Comparison of ENCODE assay signal across 8 cellular contexts in genomic region chr14:59275668-59276067, GRCh38.
DNase-seq lines count a peak whose midpoint lies in the region; ATAC-seq, FAIRE-seq and TF ChIP-seq lines count a peak whose summit lies in the region.

No MANE protein-coding gene starts in this region.

- H3K4me1 ChIP-seq in pancreas, result peaks cover 0 to 14% (median 11%) of the 10 kb centered on the region in 3 donors

- H3K4me3 ChIP-seq in HFF-Myc (replicated peaks; ENCODE audit: low read depth, low read length), result no peak overlapping the region
- H3K4me3 ChIP-seq in pancreas, result no peak overlapping the region

- H3K4me3 Mint-ChIP-seq in chondrocyte (ENCODE audit: unreplicated experiment), result no peak overlapping the region

- peak; percentile 87 for ATAC-seq in GM18511 (IDR thresholded peaks at IDR 0.05; ENCODE audit: unreplicated experiment)
- ATAC-seq in pancreas, result peak; percentile 86 to 93 (median 87)

- intact Hi-C loops in pancreas (cut with DNase I), result no loop called here

- no peaks in the 10 kb centered on the region for H3K36me3 Mint-ChIP-seq in chondrocyte (ENCODE audit: low read depth)

- peak overlapping the region; percentile 90 for H3K27ac Mint-ChIP-seq in chondrocyte (ENCODE audit: unreplicated experiment)

- no peaks in the 10 kb centered on the region for H3K9me3 Mint-ChIP-seq in chondrocyte (ENCODE audit: low read depth)

- no peaks in the 10 kb centered on the region for H3K9me3 ChIP-seq in pancreas

- H3K27ac ChIP-seq in pancreas, result peak overlapping the region in 2 of 4 donors; percentile 51 to 59

- H3K27me3 Mint-ChIP-seq in chondrocyte (ENCODE audit: low read depth), result no peaks in the 10 kb centered on the region

- peaks cover 75% of the 10 kb centered on the region for H3K4me1 Mint-ChIP-seq in chondrocyte (ENCODE audit: low read depth)

- TF ChIP-seq CTCF in HFF-Myc (IDR thresholded peaks at IDR 0.05; ENCODE audit: low read depth, low read length, missing control alignments) (no peak), chondrocyte (IDR thresholded peaks at IDR 0.05) (no peak), pancreas (IDR thresholded peaks at IDR 0.05) (no peak)

- DNase-seq in HFF-Myc (ENCODE audit: extremely low read depth, low read depth) (peak; percentile 68), NCI-H2029 (lab: John Stamatoyannopoulos, UW) (peak; percentile 65), chondrocyte (ENCODE audit: low spot score) (no peak), pancreas (no peak), ecto neural progenitor cell (ENCODE audit: low spot score) (no peak), SHP77 (lab: John Stamatoyannopoulos, UW) (no peak), NCI-H774 (lab: John Stamatoyannopoulos, UW) (no peak)

- no peaks in the 10 kb centered on the region for H3K36me3 ChIP-seq in pancreas

- no peaks in the 10 kb centered on the region for H3K27me3 ChIP-seq in pancreas

- no peak for FAIRE-seq in pancreas (lab: Jason Lieb, UNC)

Comparison
In these comparisons a context has a peak if more than half of its experiments do, and no peak if none do; other contexts are left out.
1. DNase-seq: peak in HFF-Myc (single experiment) and NCI-H2029 (single experiment); none in chondrocyte (single experiment), pancreas (0 of 6), ecto neural progenitor cell (single experiment), SHP77 (0 of 2) and NCI-H774 (single experiment).